1 cellular context compared by ENCODE assay signal in genomic region chr3:125374501-125374995, GRCh38.
TF ChIP-seq lines count a peak whose summit lies in the region.

No MANE protein-coding gene starts in this region.

TF ChIP-seq in endothelial cell of umbilical vein, 7 proteins besides CTCF, POLR2A, EP300 and RAD21:
- no peak for TF ChIP-seq MYC (IDR thresholded peaks at IDR 0.05; ENCODE audit: low read depth, low read length)
- TF ChIP-seq POLR2AphosphoS5 (IDR thresholded peaks at IDR 0.05; ENCODE audit: insufficient read depth, low read depth, low read length), result peak; percentile 17
